In the genomic region with DNA sequence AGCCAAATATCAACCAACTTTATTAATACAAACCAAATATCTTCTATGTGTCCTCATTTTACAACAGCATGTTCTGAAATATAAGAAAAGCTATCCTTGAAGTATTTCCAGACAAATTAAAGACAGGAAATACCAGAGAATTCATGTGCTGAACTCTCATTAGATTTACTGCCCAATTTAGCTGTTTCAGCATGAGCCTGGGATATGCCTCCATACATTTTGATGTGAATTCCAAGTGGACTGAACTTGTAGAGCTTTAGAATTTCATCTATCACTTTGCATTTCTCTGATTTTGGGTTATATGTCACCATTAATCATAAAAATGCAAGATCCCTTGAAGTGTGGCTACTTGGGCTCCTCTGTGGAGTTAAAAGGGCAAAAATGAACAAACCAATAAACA, we compare ENCODE assay signal across 13 cellular contexts.
"Had no signal": no experiment of that assay in that cellular context is flagged by ENCODE, and none has a peak within 500 bp of the region (broad histone marks: within the 10 kb centered on the region; RNA-seq: fewer than 3 reads in every experiment).

No MANE protein-coding gene starts in this region.

- H3K36me3 Mint-ChIP-seq: naive B cell had no signal

- H3K9me3 Mint-ChIP-seq: activated T-cell treated with anti-CD3 and anti-CD28 coated beads, Interleukin-2, amount 50 U/mL, for 4 hours; naive B cell had no signal

- H3K4me3 Mint-ChIP-seq: activated CD8-positive, alpha-beta memory T cell treated with anti-CD3 and anti-CD28 coated beads, Interleukin-2, amount 10 ng/mL, durations not matched to agents 7 days and 5 days; activated naive CD8-positive, alpha-beta T cell; activated T-cell treated with anti-CD3 and anti-CD28 coated beads, Interleukin-2, amount 50 U/mL, for 4 hours; naive B cell had no signal

- H3K27me3 Mint-ChIP-seq: activated naive CD8-positive, alpha-beta T cell had no signal

- DNase-seq: activated CD8-positive, alpha-beta memory T cell treated with anti-CD3 and anti-CD28 coated beads, Interleukin-2, amount 10 ng/mL, durations not matched to agents 7 days and 5 days; activated effector memory CD4-positive, alpha-beta T cell treated with anti-CD3 and anti-CD28 coated beads, Interleukin-2, amount 50 U/mL, for 16 hours; activated T-cell treated with anti-CD3 and anti-CD28 coated beads, Interleukin-2, amount 50 U/mL, for 4 hours; anterior cingulate cortex; naive B cell; psoas muscle; right lobe of liver; stimulated activated CD4-positive, alpha-beta T cell treated with anti-CD3 and anti-CD28 coated beads, Interleukin-2, amount 100 ng/mL, for 24 hours; stimulated activated naive CD4-positive, alpha-beta T cell; substantia nigra; trophoblast cell had no signal

- ATAC-seq: activated CD4-positive, CD25-positive, alpha-beta regulatory T cell treated with anti-CD3 and anti-CD28 coated beads, Interleukin-2, amount 50 U/mL, for 24 hours; activated CD8-positive, alpha-beta memory T cell treated with anti-CD3 and anti-CD28 coated beads, Interleukin-2, amount 10 ng/mL, durations not matched to agents 7 days and 5 days; activated T-cell treated with anti-CD3 and anti-CD28 coated beads, Interleukin-2, amount 50 U/mL, for 4 hours; psoas muscle; right lobe of liver had no signal

- H3K27ac Mint-ChIP-seq: activated CD8-positive, alpha-beta memory T cell treated with anti-CD3 and anti-CD28 coated beads, Interleukin-2, amount 10 ng/mL, durations not matched to agents 7 days and 5 days; activated naive CD8-positive, alpha-beta T cell; naive B cell had no signal
